In the genomic region with DNA sequence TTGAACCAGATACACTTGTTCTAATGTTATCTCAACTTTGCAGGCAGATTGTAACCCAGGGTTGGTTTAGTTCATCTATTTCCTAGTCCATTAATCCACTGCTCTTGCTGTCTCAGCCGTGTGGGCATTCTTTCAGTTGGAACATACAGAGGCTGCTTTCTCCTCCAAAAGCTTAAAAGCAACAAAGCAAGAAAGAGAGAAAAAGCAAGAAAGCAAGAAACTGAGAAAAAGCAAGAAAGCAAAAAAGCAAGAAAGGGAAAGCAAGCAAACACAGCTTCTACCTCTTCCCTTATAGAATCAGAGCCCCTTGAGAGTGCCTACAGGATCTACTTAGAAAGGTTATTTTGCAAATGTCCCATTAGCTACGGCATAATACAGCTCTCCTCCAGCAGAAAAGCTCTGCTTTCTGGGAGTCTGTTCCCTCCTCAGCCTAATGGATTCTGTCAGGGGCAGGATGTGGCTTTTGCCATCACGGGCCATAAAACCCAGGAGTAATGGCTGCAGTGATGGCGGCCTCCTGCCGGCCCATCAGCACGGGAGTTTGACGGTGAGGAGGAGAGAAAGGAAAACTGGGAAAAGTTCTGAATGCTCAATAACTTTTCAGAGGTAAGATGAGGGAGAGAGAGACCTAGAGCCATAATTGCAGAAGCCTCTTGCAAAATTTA, we compare ENCODE assay signal across 1 cellular context.
TF ChIP-seq lines count a peak whose summit lies in the region.

No MANE protein-coding gene starts in this region.

TF ChIP-seq in GM23338, 12 proteins besides CTCF, POLR2A, EP300 and RAD21 (continued from another document):
- TF ChIP-seq, protein P1, sequence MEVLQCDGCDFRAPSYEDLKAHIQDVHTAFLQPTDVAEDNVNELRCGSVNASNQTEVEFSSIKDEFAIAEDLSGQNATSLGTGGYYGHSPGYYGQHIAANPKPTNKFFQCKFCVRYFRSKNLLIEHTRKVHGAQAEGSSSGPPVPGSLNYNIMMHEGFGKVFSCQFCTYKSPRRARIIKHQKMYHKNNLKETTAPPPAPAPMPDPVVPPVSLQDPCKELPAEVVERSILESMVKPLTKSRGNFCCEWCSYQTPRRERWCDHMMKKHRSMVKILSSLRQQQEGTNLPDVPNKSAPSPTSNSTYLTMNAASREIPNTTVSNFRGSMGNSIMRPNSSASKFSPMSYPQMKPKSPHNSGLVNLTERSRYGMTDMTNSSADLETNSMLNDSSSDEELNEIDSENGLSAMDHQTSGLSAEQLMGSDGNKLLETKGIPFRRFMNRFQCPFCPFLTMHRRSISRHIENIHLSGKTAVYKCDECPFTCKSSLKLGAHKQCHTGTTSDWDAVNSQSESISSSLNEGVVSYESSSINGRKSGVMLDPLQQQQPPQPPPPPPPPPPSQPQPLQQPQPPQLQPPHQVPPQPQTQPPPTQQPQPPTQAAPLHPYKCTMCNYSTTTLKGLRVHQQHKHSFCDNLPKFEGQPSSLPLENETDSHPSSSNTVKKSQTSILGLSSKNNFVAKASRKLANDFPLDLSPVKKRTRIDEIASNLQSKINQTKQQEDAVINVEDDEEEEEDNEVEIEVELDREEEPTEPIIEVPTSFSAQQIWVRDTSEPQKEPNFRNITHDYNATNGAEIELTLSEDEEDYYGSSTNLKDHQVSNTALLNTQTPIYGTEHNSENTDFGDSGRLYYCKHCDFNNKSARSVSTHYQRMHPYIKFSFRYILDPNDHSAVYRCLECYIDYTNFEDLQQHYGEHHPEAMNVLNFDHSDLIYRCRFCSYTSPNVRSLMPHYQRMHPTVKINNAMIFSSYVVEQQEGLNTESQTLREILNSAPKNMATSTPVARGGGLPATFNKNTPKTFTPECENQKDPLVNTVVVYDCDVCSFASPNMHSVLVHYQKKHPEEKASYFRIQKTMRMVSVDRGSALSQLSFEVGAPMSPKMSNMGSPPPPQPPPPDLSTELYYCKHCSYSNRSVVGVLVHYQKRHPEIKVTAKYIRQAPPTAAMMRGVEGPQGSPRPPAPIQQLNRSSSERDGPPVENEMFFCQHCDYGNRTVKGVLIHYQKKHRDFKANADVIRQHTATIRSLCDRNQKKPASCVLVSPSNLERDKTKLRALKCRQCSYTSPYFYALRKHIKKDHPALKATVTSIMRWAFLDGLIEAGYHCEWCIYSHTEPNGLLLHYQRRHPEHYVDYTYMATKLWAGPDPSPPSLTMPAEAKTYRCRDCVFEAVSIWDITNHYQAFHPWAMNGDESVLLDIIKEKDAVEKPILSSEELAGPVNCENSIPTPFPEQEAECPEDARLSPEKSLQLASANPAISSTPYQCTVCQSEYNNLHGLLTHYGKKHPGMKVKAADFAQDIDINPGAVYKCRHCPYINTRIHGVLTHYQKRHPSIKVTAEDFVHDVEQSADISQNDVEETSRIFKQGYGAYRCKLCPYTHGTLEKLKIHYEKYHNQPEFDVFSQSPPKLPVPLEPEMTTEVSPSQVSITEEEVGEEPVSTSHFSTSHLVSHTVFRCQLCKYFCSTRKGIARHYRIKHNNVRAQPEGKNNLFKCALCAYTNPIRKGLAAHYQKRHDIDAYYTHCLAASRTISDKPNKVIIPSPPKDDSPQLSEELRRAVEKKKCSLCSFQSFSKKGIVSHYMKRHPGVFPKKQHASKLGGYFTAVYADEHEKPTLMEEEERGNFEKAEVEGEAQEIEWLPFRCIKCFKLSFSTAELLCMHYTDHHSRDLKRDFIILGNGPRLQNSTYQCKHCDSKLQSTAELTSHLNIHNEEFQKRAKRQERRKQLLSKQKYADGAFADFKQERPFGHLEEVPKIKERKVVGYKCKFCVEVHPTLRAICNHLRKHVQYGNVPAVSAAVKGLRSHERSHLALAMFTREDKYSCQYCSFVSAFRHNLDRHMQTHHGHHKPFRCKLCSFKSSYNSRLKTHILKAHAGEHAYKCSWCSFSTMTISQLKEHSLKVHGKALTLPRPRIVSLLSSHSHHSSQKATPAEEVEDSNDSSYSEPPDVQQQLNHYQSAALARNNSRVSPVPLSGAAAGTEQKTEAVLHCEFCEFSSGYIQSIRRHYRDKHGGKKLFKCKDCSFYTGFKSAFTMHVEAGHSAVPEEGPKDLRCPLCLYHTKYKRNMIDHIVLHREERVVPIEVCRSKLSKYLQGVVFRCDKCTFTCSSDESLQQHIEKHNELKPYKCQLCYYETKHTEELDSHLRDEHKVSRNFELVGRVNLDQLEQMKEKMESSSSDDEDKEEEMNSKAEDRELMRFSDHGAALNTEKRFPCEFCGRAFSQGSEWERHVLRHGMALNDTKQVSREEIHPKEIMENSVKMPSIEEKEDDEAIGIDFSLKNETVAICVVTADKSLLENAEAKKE (CRISPR knock-in tag; IDR thresholded peaks at IDR 0.05), result no peak
- TF ChIP-seq EZH2 (IDR thresholded peaks at IDR 0.05; ENCODE audit: low read depth, unreplicated experiment), result no peak
- no peak for TF ChIP-seq NANOG (IDR thresholded peaks at IDR 0.05; ENCODE audit: borderline replicate concordance)
